In genomic region chr22:20271114-20271994, GRCh38 we compare ENCODE assay signal across 31 cellular contexts. TPM values are rescaled to one million over a fixed set of nuclear protein-coding genes. Genes with fewer than 3 reads are reported as not detected.
DNase-seq lines count a peak whose midpoint lies in the region; ATAC-seq, FAIRE-seq and TF ChIP-seq lines count a peak whose summit lies in the region.
"Had no signal": no experiment of that assay in that cellular context is flagged by ENCODE, and none has a peak within 500 bp of the region (broad histone marks: within the 10 kb centered on the region; RNA-seq: fewer than 3 reads in every experiment).

No MANE protein-coding gene starts in this region.

- POLR2A ChIA-PET in HepG2 (lab: Yijun Ruan, JAX), result no interaction called here
- POLR2A ChIA-PET in naive thymus-derived CD8-positive, alpha-beta T cell (lab: Charles Lee), result no interaction called here

- H3K27me3 ChIP-seq in adrenal gland (no peaks in the 10 kb centered on the region), HepG2 (ENCODE audit: control insufficient read depth in 1 of 2, insufficient read depth in 2 of 2, low read length in 2 of 2) (peaks cover 8 to 56% of the 10 kb centered on the region in 2 experiments), upper lobe of left lung (no peaks in the 10 kb centered on the region)
- H3K27me3 ChIP-seq: ascending aorta had no signal

- in situ Hi-C loops in G401 (cut with HindIII; ENCODE audit: low sequenced_read_pairs), result no loop called here
- in situ Hi-C loops in HepG2 (cut with HindIII; ENCODE audit: extremely low pct_ligation_motif_present, low pct_unique_long_range_greater_than_20kb), result no loop called here

- H3K27ac ChIP-seq in adrenal gland (peak overlapping the region in 1 of 5 donors; percentile 29), HepG2 (ENCODE audit: extremely low read length, insufficient read depth, low read length) (no peak overlapping the region), upper lobe of left lung (no peak overlapping the region)
- H3K27ac ChIP-seq: ascending aorta, gastroesophageal sphincter, RWPE1, SK-N-MC, tibial artery had no signal

- no peaks in the 10 kb centered on the region for H3K36me3 Mint-ChIP-seq in naive thymus-derived CD8-positive, alpha-beta T cell
- H3K36me3 Mint-ChIP-seq: activated naive CD8-positive, alpha-beta T cell treated with anti-CD3 and anti-CD28 coated beads for 36 hours; CD4-positive, CD25-positive, alpha-beta regulatory T cell; naive B cell had no signal

- TF ChIP-seq POLR2A in adrenal gland (IDR thresholded peaks at IDR 0.05), result no peak
- TF ChIP-seq POLR2A in HepG2 (IDR thresholded peaks at IDR 0.05; ENCODE audit: insufficient read depth in 1 of 2, low read depth in 2 of 2, low read length in 2 of 2), result no peak
- TF ChIP-seq POLR2A in upper lobe of left lung (IDR thresholded peaks at IDR 0.05), result no peak

- ATAC-seq in HepG2 (no peak), upper lobe of left lung (ENCODE audit: low FRiP score in 2 of 2) (no peak), GM21381 (IDR thresholded peaks at IDR 0.05; ENCODE audit: unreplicated experiment) (no peak)
- ATAC-seq in naive thymus-derived CD8-positive, alpha-beta T cell, result no peak
- ATAC-seq: activated CD8-positive, alpha-beta T cell treated with anti-CD3 and anti-CD28 coated beads, Interleukin-2, amount 10 ng/mL, durations not matched to agents 7 days and 5 days; gastroesophageal sphincter; left colon had no signal

- CTCF ChIA-PET in HepG2 (lab: Yijun Ruan, JAX; ENCODE audit: low intra/inter-chr PET ratio, low total read pairs), result no interaction called here

- TF ChIP-seq CTCF in adrenal gland (IDR thresholded peaks at IDR 0.05), result no peak
- TF ChIP-seq CTCF in HepG2 (CRISPR knock-in tag; IDR thresholded peaks at IDR 0.05), result no peak
- TF ChIP-seq CTCF in upper lobe of left lung (IDR thresholded peaks at IDR 0.05), result no peak

- peaks cover 7 to 12% (median 9%) of the 10 kb centered on the region in 4 donors for H3K4me1 Mint-ChIP-seq in naive thymus-derived CD8-positive, alpha-beta T cell

- WGBS in adrenal gland, 4 donors, result 30 to 61% (median 55%) methylated on average over 6 to 13 of the region's 14 CpGs
- WGBS in HepG2 (ENCODE audit: low lambda C conversion rate), result 17% methylated on average over 2 of the region's 14 CpGs
- 91 to 95% methylated on average over 5 to 11 of the region's 14 CpGs for WGBS in upper lobe of left lung, 2 donors

- intact Hi-C loops in adrenal gland (cut with DNase I), result loop anchor here in 1 of 2 donors (5.0 kb wide), 1 partner anchor 114 kb away; no protein-coding TSS in a partner anchor
- intact Hi-C loops in HepG2 (cut with micrococcal nuclease; ENCODE audit: unreplicated experiment), result no loop called here

- H2AFZ ChIP-seq in HepG2 (ENCODE audit: low read length), result no peak overlapping the region

- peak overlapping the region in 1 of 10 donors; percentile 20 for H3K4me3 Mint-ChIP-seq in naive thymus-derived CD8-positive, alpha-beta T cell
- H3K4me3 Mint-ChIP-seq: activated CD8-positive, alpha-beta T cell treated with anti-CD3 and anti-CD28 coated beads, Interleukin-2, amount 10 ng/mL, durations not matched to agents 7 days and 5 days; activated naive CD8-positive, alpha-beta T cell treated with anti-CD3 and anti-CD28 coated beads for 36 hours; CD4-positive, CD25-positive, alpha-beta regulatory T cell had no signal

- no peaks in the 10 kb centered on the region for H3K79me2 ChIP-seq in HepG2 (ENCODE audit: insufficient read depth, low read length)

- H3K4me3 ChIP-seq in adrenal gland (no peak overlapping the region), HepG2 (replicated peaks in 1 of 3; ENCODE audit: insufficient read depth in 1 of 3, low read depth in 2 of 3, low read length in 3 of 3) (no peak overlapping the region), upper lobe of left lung (no peak overlapping the region)
- H3K4me3 ChIP-seq: ascending aorta, gastroesophageal sphincter, SK-N-MC, smooth muscle cell, tibial artery had no signal

- H3K9me3 ChIP-seq in adrenal gland (replicated peaks in 1 of 3) (no peaks in the 10 kb centered on the region), HepG2 (ENCODE audit: low read length) (no peaks in the 10 kb centered on the region), upper lobe of left lung (no peaks in the 10 kb centered on the region)
- H3K9me3 ChIP-seq: ascending aorta, gastroesophageal sphincter, tibial artery had no signal

- H3K9me3 Mint-ChIP-seq in naive thymus-derived CD8-positive, alpha-beta T cell, result peaks cover 0 to 2% (median 0%) of the 10 kb centered on the region in 9 donors
- H3K9me3 Mint-ChIP-seq: activated naive CD8-positive, alpha-beta T cell treated with anti-CD3 and anti-CD28 coated beads for 36 hours; naive B cell had no signal

- TF ChIP-seq EP300 in HepG2 (IDR thresholded peaks at IDR 0.05; ENCODE audit: low read depth in 2 of 2, low read length in 2 of 2), result no peak
- no peak for TF ChIP-seq EP300 in HepG2 (CRISPR knock-in tag; IDR thresholded peaks at IDR 0.05; ENCODE audit: borderline replicate concordance)
- TF ChIP-seq EP300 in upper lobe of left lung (IDR thresholded peaks at IDR 0.05), result no peak

- no TSS peak for BruUV-seq in HepG2 (replicated peaks; lab: Mats Ljungman, UMichigan)

- no peaks in the 10 kb centered on the region for H4K20me1 ChIP-seq in HepG2 (ENCODE audit: insufficient read depth, low read length)

- no peak overlapping the region for H3K4me2 ChIP-seq in HepG2 (ENCODE audit: low read depth, low read length)
- H3K4me2 ChIP-seq: smooth muscle cell had no signal

- no peaks in the 10 kb centered on the region for H3K36me3 ChIP-seq in adrenal gland (replicated peaks in 1 of 2)
- H3K36me3 ChIP-seq in HepG2 (replicated peaks in 1 of 2; ENCODE audit: control insufficient read depth in 1 of 2, insufficient read depth in 2 of 2, low read length in 2 of 2), result no peaks in the 10 kb centered on the region
- no peaks in the 10 kb centered on the region for H3K36me3 ChIP-seq in upper lobe of left lung
- H3K36me3 ChIP-seq: ascending aorta, gastroesophageal sphincter, tibial artery had no signal

- H3K9ac ChIP-seq in HepG2 (ENCODE audit: insufficient read depth, low read depth, low read length), result no peak overlapping the region

- no peak for TF ChIP-seq RAD21 in HepG2 (CRISPR knock-in tag; IDR thresholded peaks at IDR 0.05)

- H3K4me1 ChIP-seq in adrenal gland (replicated peaks in 1 of 2), result peaks cover 7 to 8% of the 10 kb centered on the region in 2 donors
- no peaks in the 10 kb centered on the region for H3K4me1 ChIP-seq in HepG2 (ENCODE audit: insufficient read depth, low read length)
- peaks cover 13 to 20% (median 14%) of the 10 kb centered on the region in 4 donors for H3K4me1 ChIP-seq in upper lobe of left lung

- H3K27ac Mint-ChIP-seq in naive thymus-derived CD8-positive, alpha-beta T cell, result no peak overlapping the region
- H3K27ac Mint-ChIP-seq: activated CD8-positive, alpha-beta T cell treated with anti-CD3 and anti-CD28 coated beads, Interleukin-2, amount 10 ng/mL, durations not matched to agents 7 days and 5 days; activated naive CD8-positive, alpha-beta T cell treated with anti-CD3 and anti-CD28 coated beads for 36 hours; CD4-positive, CD25-positive, alpha-beta regulatory T cell had no signal

- DNase-seq in G401 (ENCODE audit: low spot score) (peak; percentile 97), adrenal gland (peak; percentile 59 to 91 (median 71)), HepG2 (ENCODE audit: low spot score) (no peak), upper lobe of left lung (peak; percentile 40 to 43), GM19239 (ENCODE audit: insufficient read length, low spot score) (no peak)
- no peak for DNase-seq in naive thymus-derived CD8-positive, alpha-beta T cell
- DNase-seq: activated CD4-positive, CD25-positive, alpha-beta regulatory T cell treated with anti-CD3 and anti-CD28 coated beads, Interleukin-2, amount 50 U/mL, for 72 hours; activated CD8-positive, alpha-beta T cell treated with anti-CD3 and anti-CD28 coated beads, Interleukin-2, amount 10 ng/mL, durations not matched to agents 7 days and 5 days; activated effector memory CD4-positive, alpha-beta T cell treated with anti-CD3 and anti-CD28 coated beads, Interleukin-2, amount 50 U/mL, for 16 hours; activated naive CD8-positive, alpha-beta T cell treated with anti-CD3 and anti-CD28 coated beads for 36 hours; activated T-cell treated with anti-CD3 and anti-CD28 coated beads for 4 hours; CD4-positive, CD25-positive, alpha-beta regulatory T cell; H7; hippocampal formation; left colon; mesenchymal stem cell; naive B cell; NCI-H1105; NCI-H1930; NCI-H748 treated with DMSO at 0.1 percent for 48 hours; stimulated activated CD4-positive, alpha-beta T cell treated with anti-CD3 and anti-CD28 coated beads, Interleukin-2, amount 100 ng/mL, for 24 hours; tibial artery had no signal

- FAIRE-seq in HepG2 (lab: Jason Lieb, UNC) (no peak), GM19239 (lab: Jason Lieb, UNC) (no peak)
- FAIRE-seq: D721Med, GM12891, TTC549 had no signal

- no peaks in the 10 kb centered on the region for H3K27me3 Mint-ChIP-seq in naive thymus-derived CD8-positive, alpha-beta T cell
- H3K27me3 Mint-ChIP-seq: activated naive CD8-positive, alpha-beta T cell treated with anti-CD3 and anti-CD28 coated beads for 36 hours; CD4-positive, CD25-positive, alpha-beta regulatory T cell had no signal

RNA-seq across cellular contexts. Expression of gene RTN4R, which starts 3.2 kb away (rescaled TPM):
- total RNA-seq in G401 (2014; rRNA removed; shearing (Covaris generic)), result 39.2 and 50.4 TPM in 2 replicates
- 10 to 100 TPM in 1 of 8 donors, 1 to 10 TPM in 5, under 1 TPM in 2; 0.35 to 18.8 (median 1.4) TPM for total RNA-seq in adrenal gland
- 1 to 10 TPM in 2 of 3 donors, under 1 TPM in 1; 0.35 to 1.9 (median 1.1) TPM for polyA plus RNA-seq in adrenal gland
- total RNA-seq in HepG2 (2016; rRNA removed; fragmentation: Illumina TruSeq; extraction: Trizol), result 0.11 and 0.22 TPM in 2 replicates
- 0.20 and 0.35 TPM in 2 replicates for total RNA-seq in HepG2 (2016; cell fraction: cytosol; rRNA removed; fragmentation: Illumina TruSeq; extraction: Trizol; ENCODE audit: low read depth)
- 0.10 and 0.35 TPM in 2 replicates for total RNA-seq in HepG2 (2016; cell fraction: insoluble cytoplasmic fraction; rRNA removed; fragmentation: Illumina TruSeq; extraction: Trizol)
- 0.49 and 0.93 TPM in 2 replicates for total RNA-seq in HepG2 (2016; cell fraction: membrane; rRNA removed; fragmentation: Illumina TruSeq; extraction: Trizol)
- total RNA-seq in HepG2 (2016; cell fraction: nucleus; rRNA removed; fragmentation: Illumina TruSeq; extraction: Trizol), result 0.65 TPM in 1 of 2 replicates, not detected in the other
- polyA plus RNA-seq in HepG2 (2011; rRNA removed), result 0.54 and 0.77 TPM in 2 replicates
- polyA plus RNA-seq in HepG2 (2011; cell fraction: cytosol; rRNA removed), result 0.36 and 1.4 TPM in 2 replicates
- polyA plus RNA-seq in HepG2 (2011; cell fraction: nucleus; rRNA removed), result 0.54 and 1.4 TPM in 2 replicates
- 0.07 and 0.17 TPM in 2 replicates for polyA plus RNA-seq in HepG2 (2012)
- 0.42 and 0.51 TPM in 2 replicates for polyA plus RNA-seq in HepG2 (2016; cell fraction: cytosol; fragmentation: Illumina TruSeq; extraction: Trizol; ENCODE audit: low read depth)
- polyA plus RNA-seq in HepG2 (2016; cell fraction: insoluble cytoplasmic fraction; fragmentation: Illumina TruSeq; extraction: Trizol; ENCODE audit: low read depth), result 0.57 and 0.67 TPM in 2 replicates
- polyA plus RNA-seq in HepG2 (2016; cell fraction: membrane; fragmentation: Illumina TruSeq; extraction: Trizol; ENCODE audit: low read depth), result 0.86 and 1.3 TPM in 2 replicates
- polyA plus RNA-seq in HepG2 (2016; cell fraction: nucleus; fragmentation: Illumina TruSeq; extraction: Trizol; ENCODE audit: insufficient read depth, low read depth), result 0.70 and 1.5 TPM in 2 replicates
- 2.3 and 4.0 TPM in 2 replicates for polyA minus RNA-seq in HepG2 (2011; rRNA and poly(A)+ RNA removed; ENCODE audit: low replicate concordance)
- 0.99 and 1.4 TPM in 2 replicates for polyA minus RNA-seq in HepG2 (2011; cell fraction: cytosol; rRNA and poly(A)+ RNA removed)
- polyA minus RNA-seq in HepG2 (2011; cell fraction: nucleus; rRNA and poly(A)+ RNA removed), result not detected in 2 replicates
- total RNA-seq in upper lobe of left lung, result 10 to 100 TPM in 2 of 6 donors, 1 to 10 TPM in 4; 2.6 to 13.0 (median 9.0) TPM
- 1 to 10 TPM; 5.0 to 5.1 TPM for total RNA-seq in naive thymus-derived CD8-positive, alpha-beta T cell
- 1 to 10 TPM; 4.3 to 5.6 (median 4.7) TPM for polyA plus RNA-seq in naive thymus-derived CD8-positive, alpha-beta T cell

RNA-seq across cellular contexts. Expression of gene DGCR6L, which starts 48.5 kb away (rescaled TPM):
- 54.1 and 59.2 TPM in 2 replicates for total RNA-seq in G401 (2014; rRNA removed; shearing (Covaris generic))
- total RNA-seq in adrenal gland (100 to 1,000 TPM in 2 of 8 donors, 10 to 100 TPM in 6; 43.7 to 106 (median 62.6) TPM), HepG2 (2016; rRNA removed; fragmentation: Illumina TruSeq; extraction: Trizol) (28.6 and 35.3 TPM in 2 replicates), upper lobe of left lung (10 to 100 TPM; 36.7 to 62.2 (median 41.9) TPM)
- polyA plus RNA-seq in adrenal gland (100 to 1,000 TPM in 1 of 3 donors, 10 to 100 TPM in 2; 12.1 to 107 (median 96.2) TPM), HepG2 (2011; rRNA removed) (17.5 and 21.0 TPM in 2 replicates)
- total RNA-seq in HepG2 (2016; cell fraction: cytosol; rRNA removed; fragmentation: Illumina TruSeq; extraction: Trizol; ENCODE audit: low read depth), result 183 and 197 TPM in 2 replicates
- 29.9 and 35.6 TPM in 2 replicates for total RNA-seq in HepG2 (2016; cell fraction: insoluble cytoplasmic fraction; rRNA removed; fragmentation: Illumina TruSeq; extraction: Trizol)
- 126 and 141 TPM in 2 replicates for total RNA-seq in HepG2 (2016; cell fraction: membrane; rRNA removed; fragmentation: Illumina TruSeq; extraction: Trizol)
- total RNA-seq in HepG2 (2016; cell fraction: nucleus; rRNA removed; fragmentation: Illumina TruSeq; extraction: Trizol), result 12.8 and 14.2 TPM in 2 replicates
- 19.5 and 31.1 TPM in 2 replicates for polyA plus RNA-seq in HepG2 (2011; cell fraction: cytosol; rRNA removed)
- 16.0 and 19.9 TPM in 2 replicates for polyA plus RNA-seq in HepG2 (2011; cell fraction: nucleus; rRNA removed)
- polyA plus RNA-seq in HepG2 (2012), result 11.2 and 14.4 TPM in 2 replicates
- 265 and 266 TPM in 2 replicates for polyA plus RNA-seq in HepG2 (2016; cell fraction: cytosol; fragmentation: Illumina TruSeq; extraction: Trizol; ENCODE audit: low read depth)
- polyA plus RNA-seq in HepG2 (2016; cell fraction: insoluble cytoplasmic fraction; fragmentation: Illumina TruSeq; extraction: Trizol; ENCODE audit: low read depth), result 34.5 and 37.0 TPM in 2 replicates
- polyA plus RNA-seq in HepG2 (2016; cell fraction: membrane; fragmentation: Illumina TruSeq; extraction: Trizol; ENCODE audit: low read depth), result 152 and 154 TPM in 2 replicates
- 28.6 and 30.7 TPM in 2 replicates for polyA plus RNA-seq in HepG2 (2016; cell fraction: nucleus; fragmentation: Illumina TruSeq; extraction: Trizol; ENCODE audit: insufficient read depth, low read depth)
- polyA minus RNA-seq in HepG2 (2011; rRNA and poly(A)+ RNA removed; ENCODE audit: low replicate concordance), result 13.0 and 13.4 TPM in 2 replicates
- 6.3 and 8.1 TPM in 2 replicates for polyA minus RNA-seq in HepG2 (2011; cell fraction: cytosol; rRNA and poly(A)+ RNA removed)
- 3.0 and 4.2 TPM in 2 replicates for polyA minus RNA-seq in HepG2 (2011; cell fraction: nucleus; rRNA and poly(A)+ RNA removed)
- 10 to 100 TPM; 36.1 to 38.9 TPM for total RNA-seq in naive thymus-derived CD8-positive, alpha-beta T cell
- 100 to 1,000 TPM; 104 to 144 (median 124) TPM for polyA plus RNA-seq in naive thymus-derived CD8-positive, alpha-beta T cell

Comparison
In these comparisons a context has a peak if more than half of its experiments do, and no peak if none do; other contexts are left out.
1. DNase-seq: peak in G401 (single experiment), adrenal gland (7 of 7) and upper lobe of left lung (2 of 2); none in HepG2 (single experiment), naive thymus-derived CD8-positive, alpha-beta T cell (0 of 10) and GM19239 (single experiment).